Comparison of ENCODE assay signal across 1 cellular context in genomic region chr11:111379500-111380136, GRCh38.
A peak's percentile ranks its signal among the peaks of the same experiment; 100 is the strongest.
TF ChIP-seq lines count a peak whose summit lies in the region.

No MANE protein-coding gene starts in this region.

TF ChIP-seq in HepG2, 621 proteins besides CTCF, POLR2A, EP300 and RAD21 (continued from another document):
- TF ChIP-seq, protein P1, sequence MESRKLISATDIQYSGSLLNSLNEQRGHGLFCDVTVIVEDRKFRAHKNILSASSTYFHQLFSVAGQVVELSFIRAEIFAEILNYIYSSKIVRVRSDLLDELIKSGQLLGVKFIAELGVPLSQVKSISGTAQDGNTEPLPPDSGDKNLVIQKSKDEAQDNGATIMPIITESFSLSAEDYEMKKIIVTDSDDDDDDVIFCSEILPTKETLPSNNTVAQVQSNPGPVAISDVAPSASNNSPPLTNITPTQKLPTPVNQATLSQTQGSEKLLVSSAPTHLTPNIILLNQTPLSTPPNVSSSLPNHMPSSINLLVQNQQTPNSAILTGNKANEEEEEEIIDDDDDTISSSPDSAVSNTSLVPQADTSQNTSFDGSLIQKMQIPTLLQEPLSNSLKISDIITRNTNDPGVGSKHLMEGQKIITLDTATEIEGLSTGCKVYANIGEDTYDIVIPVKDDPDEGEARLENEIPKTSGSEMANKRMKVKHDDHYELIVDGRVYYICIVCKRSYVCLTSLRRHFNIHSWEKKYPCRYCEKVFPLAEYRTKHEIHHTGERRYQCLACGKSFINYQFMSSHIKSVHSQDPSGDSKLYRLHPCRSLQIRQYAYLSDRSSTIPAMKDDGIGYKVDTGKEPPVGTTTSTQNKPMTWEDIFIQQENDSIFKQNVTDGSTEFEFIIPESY (CRISPR knock-in tag; IDR thresholded peaks at IDR 0.05), result peak; percentile 95
- peak; percentile 41; the same call in 1 of the 2 replicates for TF ChIP-seq ZNF687 (CRISPR knock-in tag; IDR thresholded peaks at IDR 0.05)
- TF ChIP-seq ZMYM2 (CRISPR knock-in tag; IDR thresholded peaks at IDR 0.05), result no peak
- no peak for TF ChIP-seq MLXIP (CRISPR knock-in tag; IDR thresholded peaks at IDR 0.05; ENCODE audit: borderline replicate concordance)
- no peak for TF ChIP-seq HOXA5 (CRISPR knock-in tag; IDR thresholded peaks at IDR 0.05)
- peak; percentile 49; the same call in 1 of the 2 replicates for TF ChIP-seq POGZ (CRISPR knock-in tag; IDR thresholded peaks at IDR 0.05)
- 0 out of 2 replicates have a peak, but pooled peaks have one; percentile 26 for TF ChIP-seq HNRNPL (IDR thresholded peaks at IDR 0.05; ENCODE audit: low read depth, low read length)
